8 cellular contexts compared by ENCODE assay signal in genomic region chr3:146543461-146544012, GRCh38. TPM values are rescaled to one million over a fixed set of nuclear protein-coding genes. Genes with fewer than 3 reads are reported as not detected.
DNase-seq lines count a peak whose midpoint lies in the region; ATAC-seq and TF ChIP-seq lines count a peak whose summit lies in the region.

No MANE protein-coding gene starts in this region.

- TF ChIP-seq CTCF in DOHH2 (IDR thresholded peaks at IDR 0.05; ENCODE audit: low read depth, low read length, poor library complexity, severe bottlenecking): no peak

- peaks cover 9% of the 10 kb centered on the region for H3F3A ChIP-seq in DOHH2 (ENCODE audit: control insufficient read depth, insufficient read depth)

- H3K4me3 ChIP-seq in DOHH2 (ENCODE audit: low read length) (peak overlapping the region; percentile 91), HUES6 (ENCODE audit: low read depth, low read length) (peak overlapping the region; percentile 80), skeletal muscle satellite cell (ENCODE audit: low read length) (peak overlapping the region; percentile 91)

- H3K27me3 ChIP-seq in DOHH2 (ENCODE audit: control insufficient read depth, low read length): no peaks in the 10 kb centered on the region
- no peaks in the 10 kb centered on the region for H3K27me3 ChIP-seq in HUES6 (ENCODE audit: control insufficient read depth, insufficient read depth, low read length)
- no peaks in the 10 kb centered on the region for H3K27me3 ChIP-seq in skeletal muscle satellite cell (ENCODE audit: control insufficient read depth, insufficient read depth, low read length)

- no peaks in the 10 kb centered on the region for H3K9me2 ChIP-seq in DOHH2 (replicated peaks; ENCODE audit: control insufficient read depth, low read length)

- no peak for DNase-seq in activated naive CD8-positive, alpha-beta T cell treated with anti-CD3 and anti-CD28 coated beads for 36 hours
- peak; percentile 4 for DNase-seq in hepatic stellate cell (ENCODE audit: low spot score)
- DNase-seq in effector CD4-positive, alpha-beta T cell: no peak

- peaks cover 31% of the 10 kb centered on the region for H3K79me2 ChIP-seq in DOHH2 (ENCODE audit: control insufficient read depth, low read length)

- H4K20me1 ChIP-seq in DOHH2 (ENCODE audit: control insufficient read depth, insufficient read depth, low read depth, low read length): no peaks in the 10 kb centered on the region

- H3K4me1 ChIP-seq in DOHH2 (ENCODE audit: control insufficient read depth, low read length) (peaks cover 35% of the 10 kb centered on the region), HUES6 (ENCODE audit: control insufficient read depth, insufficient read depth, low read length) (peaks cover 10% of the 10 kb centered on the region), skeletal muscle satellite cell (ENCODE audit: control insufficient read depth, insufficient read depth, low read length) (peaks cover 27% of the 10 kb centered on the region)

- H3K27ac Mint-ChIP-seq in activated naive CD8-positive, alpha-beta T cell treated with anti-CD3 and anti-CD28 coated beads for 36 hours: peak overlapping the region; percentile 93

- H3K27ac ChIP-seq in DOHH2 (ENCODE audit: low read depth, low read length) (peak overlapping the region; percentile 58), HUES6 (ENCODE audit: low read depth, low read length) (no peak overlapping the region)

- H3K36me3 Mint-ChIP-seq in activated naive CD8-positive, alpha-beta T cell treated with anti-CD3 and anti-CD28 coated beads for 36 hours: peaks cover 38% of the 10 kb centered on the region

- H3K36me3 ChIP-seq in DOHH2 (ENCODE audit: control insufficient read depth, low read length): peaks cover 3% of the 10 kb centered on the region; the same call in 1 of the 2 replicates
- peaks cover 36% of the 10 kb centered on the region for H3K36me3 ChIP-seq in HUES6 (ENCODE audit: control insufficient read depth, insufficient read depth, low read length)
- no peaks in the 10 kb centered on the region for H3K36me3 ChIP-seq in skeletal muscle satellite cell (ENCODE audit: insufficient read depth, low read length)

- H3K9me3 Mint-ChIP-seq in activated naive CD8-positive, alpha-beta T cell treated with anti-CD3 and anti-CD28 coated beads for 36 hours: no peaks in the 10 kb centered on the region

- peak overlapping the region; percentile 58 for H3K4me2 ChIP-seq in DOHH2 (ENCODE audit: low read length)
- peak overlapping the region; percentile 93 for H3K4me2 ChIP-seq in skeletal muscle satellite cell (ENCODE audit: low read length)

- H3K9me3 ChIP-seq in DOHH2 (ENCODE audit: control insufficient read depth, insufficient read depth, low read length) (no peaks in the 10 kb centered on the region), HUES6 (ENCODE audit: control insufficient read depth, insufficient read depth, low read depth, low read length) (peaks cover 15% of the 10 kb centered on the region), skeletal muscle satellite cell (replicated peaks; ENCODE audit: low read length) (no peaks in the 10 kb centered on the region)

- H3K9ac ChIP-seq in HUES6 (ENCODE audit: low read length): peak overlapping the region; percentile 85
- H3K9ac ChIP-seq in skeletal muscle satellite cell (ENCODE audit: low read depth, low read length): peak overlapping the region; percentile 95

- H3K27me3 Mint-ChIP-seq in activated naive CD8-positive, alpha-beta T cell treated with anti-CD3 and anti-CD28 coated beads for 36 hours: no peaks in the 10 kb centered on the region

- ATAC-seq in GM21423 (IDR thresholded peaks at IDR 0.05; ENCODE audit: unreplicated experiment): peak; percentile 0
- ATAC-seq in GM19467 (IDR thresholded peaks at IDR 0.05; ENCODE audit: unreplicated experiment): no peak

- peaks cover 60% of the 10 kb centered on the region for H3K4me1 Mint-ChIP-seq in activated naive CD8-positive, alpha-beta T cell treated with anti-CD3 and anti-CD28 coated beads for 36 hours

- H3K4me3 Mint-ChIP-seq in activated naive CD8-positive, alpha-beta T cell treated with anti-CD3 and anti-CD28 coated beads for 36 hours: peak overlapping the region; percentile 89

RNA-seq across cellular contexts. Expression of gene PLSCR1, which starts 0.9 kb away (rescaled TPM):
- 10 to 100 TPM; 85.2 to 86.5 TPM for total RNA-seq in activated naive CD8-positive, alpha-beta T cell treated with anti-CD3 and anti-CD28 coated beads for 36 hours
- total RNA-seq in skeletal muscle satellite cell (2012; rRNA removed): 33.6 and 41.8 TPM in 2 replicates
